Comparison of ENCODE assay signal across 10 cellular contexts in the genomic region with DNA sequence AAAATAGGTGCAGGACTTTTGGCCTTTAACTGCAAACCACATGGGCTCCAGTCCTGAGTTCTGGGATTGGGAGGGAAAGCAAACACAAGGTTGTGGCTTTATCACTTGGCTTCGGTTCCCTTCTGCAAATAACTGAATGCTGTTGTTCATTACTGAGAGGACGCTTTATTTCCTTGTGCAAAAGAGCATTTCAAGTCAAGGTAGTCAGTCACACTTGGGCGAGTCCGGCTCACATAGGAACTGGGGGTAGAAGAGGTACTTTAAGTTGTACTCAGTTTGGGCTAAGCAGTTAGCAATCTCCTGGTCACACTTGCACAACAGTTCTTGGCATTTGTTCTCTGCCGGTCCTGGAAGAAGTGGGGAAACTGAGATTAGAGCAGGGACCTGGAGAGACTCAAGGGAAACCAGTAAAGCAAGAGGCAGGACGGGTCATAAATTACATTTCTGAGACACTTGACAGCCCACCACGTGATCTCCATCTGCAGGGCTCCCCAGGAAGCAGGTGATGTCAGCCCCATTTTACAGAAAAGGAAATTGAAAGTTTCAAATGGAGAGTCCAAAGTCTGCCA. TPM values are rescaled to one million over a fixed set of nuclear protein-coding genes. Genes with fewer than 3 reads are reported as not detected.
A peak's percentile ranks its signal among the peaks of the same experiment; 100 is the strongest.
DNase-seq lines count a peak whose midpoint lies in the region; ATAC-seq and TF ChIP-seq lines count a peak whose summit lies in the region.
"Had no signal": no experiment of that assay in that cellular context is flagged by ENCODE, and none has a peak within 500 bp of the region (broad histone marks: within the 10 kb centered on the region; RNA-seq: fewer than 3 reads in every experiment).

No MANE protein-coding gene starts in this region.

- H2AFZ ChIP-seq in OCI-LY7 (ENCODE audit: low read length): peak overlapping the region; percentile 78

- H3K27me3 ChIP-seq in lung (ENCODE audit: control insufficient read depth, insufficient read depth): no peaks in the 10 kb centered on the region
- H3K27me3 ChIP-seq: cardiac muscle cell had no signal

- no peaks in the 10 kb centered on the region for H3K9me2 ChIP-seq in OCI-LY7 (ENCODE audit: insufficient read depth, low read length)

- peak; percentile 72 for ATAC-seq in GM18502 (IDR thresholded peaks at IDR 0.05; ENCODE audit: poor library complexity, unreplicated experiment)
- peak; percentile 64 for ATAC-seq in GM21737 (IDR thresholded peaks at IDR 0.05; ENCODE audit: unreplicated experiment)
- peak; percentile 82 for ATAC-seq in lung (ENCODE audit: insufficient read depth, low FRiP score)
- no peak for ATAC-seq in HG02571 (IDR thresholded peaks at IDR 0.05; ENCODE audit: unreplicated experiment)

- intact Hi-C loops in OCI-LY7 (cut with micrococcal nuclease; ENCODE audit: unreplicated experiment): loop anchor here (1.0 kb wide), 1 partner anchor 66 kb away; no protein-coding TSS in a partner anchor

- H3K9me3 ChIP-seq in OCI-LY7 (ENCODE audit: low read length): no peaks in the 10 kb centered on the region
- no peaks in the 10 kb centered on the region for H3K9me3 ChIP-seq in lung (ENCODE audit: control insufficient read depth in 2 of 2, insufficient read depth in 1 of 2, low read length in 1 of 2)

- POLR2A ChIA-PET in OCI-LY7 (lab: Charles Lee): no interaction called here

- WGBS in lung, 2 donors: 52 to 61% methylated on average over 7 of the region's 7 CpGs

- peaks cover 29% of the 10 kb centered on the region for H3K4me1 ChIP-seq in OCI-LY7 (ENCODE audit: insufficient read depth, low read length, poor library complexity, severe bottlenecking)
- H3K4me1 ChIP-seq in lung (ENCODE audit: control insufficient read depth in 2 of 2, insufficient read depth in 2 of 2, low read length in 2 of 2): peaks cover 0 to 2% of the 10 kb centered on the region in 2 donors

- CTCF ChIA-PET in OCI-LY7 (lab: Charles Lee; ENCODE audit: unreplicated experiment): no interaction called here

- H3K27ac ChIP-seq in OCI-LY7 (ENCODE audit: low read depth, low read length, poor library complexity, severe bottlenecking) (peak overlapping the region; percentile 90), lung (ENCODE audit: low read depth in 1 of 2, low read length in 1 of 2) (peak overlapping the region in 1 of 2 donors; percentile 61)
- H3K27ac ChIP-seq: cardiac muscle cell had no signal

- H3K36me3 ChIP-seq in OCI-LY7 (ENCODE audit: insufficient read depth, low read length) (peaks cover 26% of the 10 kb centered on the region), lung (ENCODE audit: control insufficient read depth in 2 of 2, insufficient read depth in 2 of 2, low read length in 2 of 2) (peaks cover 3 to 14% of the 10 kb centered on the region in 2 donors)

- BruUV-seq in OCI-LY7 (replicated peaks; lab: Mats Ljungman, UMichigan): no TSS peak

- H3K4me3 ChIP-seq in OCI-LY7 (ENCODE audit: low read depth, low read length, poor library complexity, severe bottlenecking) (peak overlapping the region; percentile 55), lung (no peak overlapping the region), foreskin fibroblast (ENCODE audit: low read depth in 1 of 2, low read length in 2 of 2) (no peak overlapping the region)
- H3K4me3 ChIP-seq: cardiac muscle cell had no signal

- H3K4me2 ChIP-seq in OCI-LY7 (ENCODE audit: low read length): peak overlapping the region; percentile 86

- H4K20me1 ChIP-seq in OCI-LY7 (ENCODE audit: insufficient read depth, low read length): no peaks in the 10 kb centered on the region

- DNase-seq in OCI-LY7 (ENCODE audit: low spot score) (peak; percentile 90), lung (ENCODE audit: low spot score) (peak; percentile 65), SW480 (ENCODE audit: low spot score) (no peak), NOMO-1 treated with dmso at 0.1 percent for 144 hours (lab: John Stamatoyannopoulos, UW; ENCODE audit: unreplicated experiment) (no peak), foreskin fibroblast (no peak)

- no peaks in the 10 kb centered on the region for H3K79me2 ChIP-seq in OCI-LY7 (ENCODE audit: insufficient read depth, low read depth, low read length)

- TF ChIP-seq CTCF in OCI-LY7 (conservative IDR thresholded peaks at IDR 0.05; ENCODE audit: low read length) (no peak), lung (IDR thresholded peaks at IDR 0.05; ENCODE audit: control extremely low read depth, extremely low read depth) (no peak), foreskin fibroblast (IDR thresholded peaks at IDR 0.05; ENCODE audit: low read depth, low read length) (no peak)

RNA-seq across cellular contexts. Expression of a gene that starts 21.6 kb away (rescaled TPM):
- total RNA-seq in OCI-LY7 (2014; rRNA removed; shearing (Covaris generic)): 0.41 TPM in 1 of 2 replicates, not detected in the other
- total RNA-seq in OCI-LY7 (2022) (0.39 TPM in 1 of 2 replicates, not detected in the other), lung (1 to 10 TPM in 1 of 2 donors, under 1 TPM in 1; 0.40 to 5.6 TPM)
- polyA plus RNA-seq in lung: 10 to 100 TPM in 1 of 2 donors, 1 to 10 TPM in 1; 5.8 to 10.1 TPM
- total RNA-seq: cardiac muscle cell, LHCN-M2 had no signal

RNA-seq across cellular contexts. Expression of a gene that starts 30.7 kb away (rescaled TPM):
- 2.8 and 5.0 TPM in 2 replicates for total RNA-seq in OCI-LY7 (2014; rRNA removed; shearing (Covaris generic))
- total RNA-seq in OCI-LY7 (2022) (1.3 and 1.8 TPM in 2 replicates), lung (1 to 10 TPM in 1 of 2 donors, not detected in 1; 1.0 TPM)
- 1 to 10 TPM in 1 of 2 donors, under 1 TPM in 1; 0.22 to 1.5 TPM for polyA plus RNA-seq in lung
- polyA plus RNA-seq: cardiac muscle cell had no signal

RNA-seq across cellular contexts. Expression of a gene that starts 39.7 kb away (rescaled TPM):
- 34.4 and 36.7 TPM in 2 replicates for total RNA-seq in OCI-LY7 (2014; rRNA removed; shearing (Covaris generic))
- 63.4 and 69.7 TPM in 2 replicates for total RNA-seq in OCI-LY7 (2022)
- total RNA-seq in lung: 10 to 100 TPM; 66.2 to 68.9 TPM
- 10 to 100 TPM; 48.4 to 74.2 TPM for polyA plus RNA-seq in lung

RNA-seq across cellular contexts. Expression of a gene that starts 42.4 kb away (rescaled TPM):
- total RNA-seq in OCI-LY7 (2014; rRNA removed; shearing (Covaris generic)): 31.6 and 40.1 TPM in 2 replicates
- total RNA-seq in OCI-LY7 (2022): 76.5 and 85.9 TPM in 2 replicates
- total RNA-seq in lung: 10 to 100 TPM; 33.6 to 44.4 TPM
- 10 to 100 TPM; 12.3 to 16.7 TPM for polyA plus RNA-seq in lung

Comparison
In these comparisons a context has a peak if more than half of its experiments do, and no peak if none do; other contexts are left out.
1. DNase-seq: peak in OCI-LY7 (single experiment) and lung (single experiment); none in SW480 (single experiment), NOMO-1 treated with dmso at 0.1 percent for 144 hours (single experiment) and foreskin fibroblast (0 of 2).